In the genomic region with DNA sequence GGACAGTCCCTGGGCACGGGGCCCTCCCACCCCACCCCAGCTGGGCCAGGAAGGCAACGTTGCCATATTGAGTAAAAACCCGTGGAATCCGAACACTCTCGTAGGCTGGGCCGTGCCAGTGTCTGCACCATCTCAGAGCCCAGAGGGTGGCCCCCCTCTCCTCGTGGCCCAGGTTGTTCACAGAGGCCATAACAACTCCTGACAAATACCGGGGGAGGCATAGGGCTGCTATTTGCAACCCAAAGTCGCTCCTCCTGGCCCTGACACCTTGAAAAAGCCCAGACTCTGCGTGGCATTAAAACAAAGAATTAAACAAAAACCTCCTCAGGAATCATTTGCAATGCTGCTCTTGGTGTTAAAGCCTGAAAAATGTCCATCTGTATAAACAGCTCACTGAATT, we compare ENCODE assay signal across 22 cellular contexts.
DNase-seq lines count a peak whose midpoint lies in the region; FAIRE-seq and TF ChIP-seq lines count a peak whose summit lies in the region.
"Had no signal": no experiment of that assay in that cellular context is flagged by ENCODE, and none has a peak within 500 bp of the region (broad histone marks: within the 10 kb centered on the region; RNA-seq: fewer than 3 reads in every experiment).

No MANE protein-coding gene starts in this region.

- no peak overlapping the region for H3K27ac Mint-ChIP-seq in H9

- H3K4me3 ChIP-seq in sigmoid colon: no peak overlapping the region
- no peak overlapping the region for H3K4me3 ChIP-seq in uterus

- H3K4me1 ChIP-seq in sigmoid colon (peaks cover 0 to 100% (median 99%) of the 10 kb centered on the region in 4 donors), uterus (no peaks in the 10 kb centered on the region), H9 (ENCODE audit: insufficient read depth, low read length) (no peaks in the 10 kb centered on the region)
- H3K4me1 ChIP-seq: BE2C, Caco-2 had no signal

- H3K14ac ChIP-seq in H9 (ENCODE audit: insufficient read depth, low read length): no peak overlapping the region

- H2BK120ac ChIP-seq in H9 (ENCODE audit: low read depth, low read length, poor library complexity, severe bottlenecking): no peak overlapping the region

- no peaks in the 10 kb centered on the region for H3K27me3 ChIP-seq in sigmoid colon
- no peaks in the 10 kb centered on the region for H3K27me3 ChIP-seq in uterus
- H3K27me3 ChIP-seq in H9 (ENCODE audit: insufficient read depth, low read length): no peaks in the 10 kb centered on the region
- H3K27me3 ChIP-seq: BE2C had no signal

- H3K36me3 ChIP-seq in sigmoid colon: peaks cover 3 to 32% (median 18%) of the 10 kb centered on the region in 4 donors
- H3K36me3 ChIP-seq in uterus: no peaks in the 10 kb centered on the region

- H3K27me3 Mint-ChIP-seq in H9 (ENCODE audit: low read depth): no peaks in the 10 kb centered on the region
- H3K27me3 Mint-ChIP-seq: CD4-positive, CD25-positive, alpha-beta regulatory T cell; IgD-negative memory B cell had no signal

- 0 out of 2 replicates have a peak overlapping the region, but pooled peaks have one; percentile 7 for H3K27ac ChIP-seq in RWPE1
- peak overlapping the region; percentile 81 to 98 (median 94) for H3K27ac ChIP-seq in sigmoid colon
- H3K27ac ChIP-seq in uterus: peak overlapping the region; percentile 44 to 57
- H3K27ac ChIP-seq in H9 (ENCODE audit: insufficient read length, low read depth, low read length): no peak overlapping the region

- H4K20me1 ChIP-seq in H9 (ENCODE audit: control insufficient read depth, insufficient read depth, insufficient read length): no peaks in the 10 kb centered on the region

- no peak for TF ChIP-seq POLR2A in sigmoid colon (IDR thresholded peaks at IDR 0.05)
- TF ChIP-seq POLR2A in uterus (IDR thresholded peaks at IDR 0.05): no peak

- TF ChIP-seq EP300 in sigmoid colon (IDR thresholded peaks at IDR 0.05): peak in 3 of 4 donors; percentile 26 to 65 (median 57)

- H2AFZ ChIP-seq in H9 (ENCODE audit: low read length): no peak overlapping the region

- H3K56ac ChIP-seq in H9 (ENCODE audit: insufficient read length, low read depth, low read length): no peak overlapping the region

- H3K4me2 ChIP-seq in H9 (ENCODE audit: insufficient read depth, insufficient read length, low read length): no peak overlapping the region

- no peak overlapping the region for H2AK5ac ChIP-seq in H9 (ENCODE audit: insufficient read length, low read length)

- H2BK5ac ChIP-seq in H9 (ENCODE audit: insufficient read length, low read length): no peak overlapping the region

- H3T11ph ChIP-seq in H9 (ENCODE audit: low read length): no peak overlapping the region

- no peak overlapping the region for H3K4me3 Mint-ChIP-seq in H9
- H3K4me3 Mint-ChIP-seq: CD4-positive, CD25-positive, alpha-beta regulatory T cell; IgD-negative memory B cell had no signal

- H3K4me1 Mint-ChIP-seq in H9: peaks cover 0 to 19% of the 10 kb centered on the region in 2 experiments; a peak in 2 of 4 replicates
- H3K4me1 Mint-ChIP-seq: CD4-positive, CD25-positive, alpha-beta regulatory T cell; IgD-negative memory B cell had no signal

- H3K9me3 Mint-ChIP-seq in H9: no peaks in the 10 kb centered on the region
- H3K9me3 Mint-ChIP-seq: CD4-positive, CD25-positive, alpha-beta regulatory T cell; IgD-negative memory B cell had no signal

- H2BK20ac ChIP-seq in H9 (ENCODE audit: low read depth, low read length, poor library complexity, severe bottlenecking): no peak overlapping the region

- DNase-seq in RWPE1 (ENCODE audit: low spot score): no peak
- peak; percentile 40 for DNase-seq in mucosa of gallbladder (ENCODE audit: low spot score)
- DNase-seq in sigmoid colon: peak; percentile 88
- DNase-seq in uterus: no peak
- no peak for DNase-seq in H9
- DNase-seq in RCC 7860 (ENCODE audit: low spot score): no peak
- no peak for DNase-seq in NCI-H2171 treated with DMSO at 0.1 percent for 48 hours (lab: John Stamatoyannopoulos, UW)
- DNase-seq: ACHN; BE2C; C1 segment of cervical spinal cord; Caco-2; CD4-positive, CD25-positive, alpha-beta regulatory T cell; DMS79; GDM1; GOT3; H7 had no signal

- H3K9me3 ChIP-seq in sigmoid colon (no peaks in the 10 kb centered on the region), uterus (no peaks in the 10 kb centered on the region), H9 (ENCODE audit: control insufficient read depth, low read depth, low read length) (no peaks in the 10 kb centered on the region)
- H3K9me3 ChIP-seq: BE2C, Caco-2 had no signal

- CTCF ChIA-PET in RWPE1 (lab: Yijun Ruan, JAX): no interaction called here

- H4K8ac ChIP-seq in H9 (replicated peaks; ENCODE audit: insufficient read length, low read depth, low read length): no peak overlapping the region

- no peak overlapping the region for H4K5ac ChIP-seq in H9 (ENCODE audit: insufficient read length, low read depth, low read length)

- no peak for FAIRE-seq in RCC 7860 (lab: Jason Lieb, UNC)
- FAIRE-seq: A204.1, D721Med, GM12892, GM18507, HepG2 had no signal

- H3K36me3 Mint-ChIP-seq in H9 (ENCODE audit: insufficient read depth in 1 of 3, low read depth in 3 of 3): peaks cover 0 to 4% (median 0%) of the 10 kb centered on the region in 3 experiments; a peak in 1 of 7 replicates

- H3K9ac ChIP-seq in H9 (ENCODE audit: extremely low read depth, insufficient read length, low read length): no peak overlapping the region

- H3K4ac ChIP-seq in H9 (ENCODE audit: low read depth, low read length): no peak overlapping the region

- 87% methylated on average over 10 of the region's 10 CpGs for WGBS in sigmoid colon, 2 donors
- no CpG with 5 or more reads among the region's 10 CpGs for WGBS in H9 (ENCODE audit: extremely low coverage, insufficient read length, low lambda C conversion rate)

- H3K18ac ChIP-seq in H9 (ENCODE audit: insufficient read length, low read depth, low read length): no peak overlapping the region

- H2BK12ac ChIP-seq in H9 (ENCODE audit: insufficient read length, low read depth, low read length): no peak overlapping the region

- no peak overlapping the region for H2BK15ac ChIP-seq in H9 (ENCODE audit: low read depth, low read length)

- H3K23me2 ChIP-seq in H9 (ENCODE audit: insufficient read length, low read depth, low read length, poor library complexity, severe bottlenecking): no peaks in the 10 kb centered on the region

- POLR2A ChIA-PET in RWPE1 (lab: Yijun Ruan, JAX; ENCODE audit: low non-redundant PET): no interaction called here

- H3K79me1 ChIP-seq in H9 (ENCODE audit: insufficient read depth, low read depth, low read length, poor library complexity, severe bottlenecking): no peaks in the 10 kb centered on the region

- H4K91ac ChIP-seq in H9 (ENCODE audit: insufficient read length, low read depth, low read length): no peak overlapping the region

- intact Hi-C loops in sigmoid colon (cut with DNase I): no loop called here
- intact Hi-C loops in uterus (cut with DNase I; ENCODE audit: low total_unique reads): no loop called here

- H3K79me2 ChIP-seq in H9 (ENCODE audit: insufficient read depth, low read length): no peaks in the 10 kb centered on the region

- TF ChIP-seq CTCF in RWPE1 (conservative IDR thresholded peaks at IDR 0.05; ENCODE audit: low read depth) (no peak), sigmoid colon (IDR thresholded peaks at IDR 0.05) (no peak), uterus (IDR thresholded peaks at IDR 0.05) (no peak), H9 (conservative IDR thresholded peaks at IDR 0.05) (no peak)

- H3K23ac ChIP-seq in H9 (ENCODE audit: insufficient read length, low read depth, low read length): no peak overlapping the region

Comparison
In these comparisons a context has a peak if more than half of its experiments do, and no peak if none do; other contexts are left out.
1. DNase-seq: peak in mucosa of gallbladder (single experiment) and sigmoid colon (single experiment); none in RWPE1 (single experiment), uterus (0 of 2), H9 (single experiment), RCC 7860 (single experiment) and NCI-H2171 treated with DMSO at 0.1 percent for 48 hours (single experiment).